In genomic region chr5:159242153-159242552, GRCh38 we compare ENCODE assay signal across 19 cellular contexts. TPM values are rescaled to one million over a fixed set of nuclear protein-coding genes. Genes with fewer than 3 reads are reported as not detected.
DNase-seq lines count a peak whose midpoint lies in the region; ATAC-seq lines count a peak whose summit lies in the region.
"Had no signal": no experiment of that assay in that cellular context is flagged by ENCODE, and none has a peak within 500 bp of the region (broad histone marks: within the 10 kb centered on the region; RNA-seq: fewer than 3 reads in every experiment).

No MANE protein-coding gene starts in this region.

- ATAC-seq in activated CD4-positive, CD25-positive, alpha-beta regulatory T cell treated with anti-CD3 and anti-CD28 coated beads, Interleukin-2, amount 50 U/mL, for 24 hours, result peak; percentile 75 to 82
- ATAC-seq: Right ventricle myocardium inferior had no signal

- no peaks in the 10 kb centered on the region for H3K36me3 ChIP-seq in BLaER1

- peaks cover 18% of the 10 kb centered on the region for H3K4me1 ChIP-seq in BLaER1

- no peaks in the 10 kb centered on the region for H4K20me1 ChIP-seq in BLaER1

- DNase-seq in activated CD4-positive, CD25-positive, alpha-beta regulatory T cell (lab: John Stamatoyannopoulos, UW), result no peak
- DNase-seq in NAMALWA (ENCODE audit: low spot score) (peak; percentile 13), epithelial cell of prostate (ENCODE audit: low read depth, low spot score) (no peak), NCI-H1436 (lab: John Stamatoyannopoulos, UW) (no peak), COR-L47 (lab: John Stamatoyannopoulos, UW) (no peak), posterior vena cava (ENCODE audit: low spot score) (no peak)
- DNase-seq: activated gamma-delta T cell; DMS79; hypothalamus; mesenchymal stem cell; NCI-H1048; NCI-H2081; NCI-H510A; nephron progenitor cell; stimulated activated CD4-positive, alpha-beta T cell treated with anti-CD3 and anti-CD28 coated beads, Interleukin-12 subunit alpha, Interleukin-12 subunit beta, amount 100 ng/mL, for 4 hours had no signal

- H3K9me3 ChIP-seq in BLaER1, result no peaks in the 10 kb centered on the region

- no peak overlapping the region for H3K27ac ChIP-seq in BLaER1
- peak overlapping the region; percentile 53 for H3K27ac ChIP-seq in epithelial cell of prostate
- H3K27ac ChIP-seq: VCaP had no signal

- no peaks in the 10 kb centered on the region for H3K27me3 ChIP-seq in BLaER1

- no peak overlapping the region for H3K9ac ChIP-seq in BLaER1

- no peak overlapping the region for H3K4me3 ChIP-seq in BLaER1

- H3K4me2 ChIP-seq in BLaER1, result peak overlapping the region; percentile 47

- intact Hi-C loops in posterior vena cava (cut with DNase I), result no loop called here

RNA-seq across cellular contexts. Expression of gene UBLCP1, which starts 20.9 kb away (rescaled TPM):
- 10 to 100 TPM; 26.5 to 30.9 TPM for total RNA-seq in posterior vena cava

RNA-seq across cellular contexts. Expression of gene RNF145, which starts 32.8 kb away (rescaled TPM):
- total RNA-seq in posterior vena cava, result 10 to 100 TPM; 49.2 to 52.1 TPM
